ENCODE assay signal across 8 cellular contexts in genomic region chr14:26163761-26164160, GRCh38.
DNase-seq lines count a peak whose midpoint lies in the region; ATAC-seq, FAIRE-seq and TF ChIP-seq lines count a peak whose summit lies in the region.

No MANE protein-coding gene starts in this region.

- no peaks in the 10 kb centered on the region for H3K9me3 ChIP-seq in colonic mucosa

- no peak for FAIRE-seq in frontal cortex (lab: Jason Lieb, UNC)

- TF ChIP-seq CTCF in colonic mucosa (IDR thresholded peaks at IDR 0.05) (peak; percentile 27), natural killer cell (IDR thresholded peaks at IDR 0.05) (no peak)

- no peaks in the 10 kb centered on the region for H3K36me3 Mint-ChIP-seq in naive thymus-derived CD8-positive, alpha-beta T cell
- peaks cover 8% of the 10 kb centered on the region for H3K36me3 Mint-ChIP-seq in natural killer cell

- H3K27ac Mint-ChIP-seq in naive thymus-derived CD8-positive, alpha-beta T cell: no peak overlapping the region
- H3K27ac Mint-ChIP-seq in natural killer cell: no peak overlapping the region

- POLR2A ChIA-PET in naive thymus-derived CD8-positive, alpha-beta T cell (lab: Charles Lee): no interaction called here

- H3K27ac ChIP-seq in colonic mucosa: no peak overlapping the region

- no peaks in the 10 kb centered on the region for H3K4me1 ChIP-seq in colonic mucosa

- H3K27me3 ChIP-seq in H7 (ENCODE audit: control insufficient read depth, insufficient read depth, low read length) (no peaks in the 10 kb centered on the region), colonic mucosa (no peaks in the 10 kb centered on the region)

- peak; percentile 6 for DNase-seq in H7
- peak; percentile 46 for DNase-seq in NCI-H460 (ENCODE audit: extremely low read depth, low read depth)
- no peak for DNase-seq in colonic mucosa
- DNase-seq in non-pigmented ciliary epithelial cell (ENCODE audit: low read depth): peak; percentile 4
- DNase-seq in frontal cortex (ENCODE audit: low spot score in 2 of 2): no peak
- no peak for DNase-seq in naive thymus-derived CD8-positive, alpha-beta T cell
- no peak for DNase-seq in natural killer cell

- ATAC-seq in GM21619 (IDR thresholded peaks at IDR 0.05; ENCODE audit: unreplicated experiment): no peak
- ATAC-seq in naive thymus-derived CD8-positive, alpha-beta T cell: no peak
- no peak for ATAC-seq in natural killer cell

- no peak overlapping the region for H3K4me3 Mint-ChIP-seq in naive thymus-derived CD8-positive, alpha-beta T cell
- H3K4me3 Mint-ChIP-seq in natural killer cell: no peak overlapping the region

- H3K4me3 ChIP-seq in H7 (ENCODE audit: insufficient read depth, low read depth, low read length) (no peak overlapping the region), colonic mucosa (no peak overlapping the region)

- peaks cover 11 to 34% (median 23%) of the 10 kb centered on the region in 9 donors for H3K9me3 Mint-ChIP-seq in naive thymus-derived CD8-positive, alpha-beta T cell
- H3K9me3 Mint-ChIP-seq in natural killer cell: peaks cover 6 to 13% of the 10 kb centered on the region in 2 donors

- intact Hi-C loops in colonic mucosa (cut with DNase I) (loop anchor here (10.0 kb wide), 1 partner anchor 821 kb away; no protein-coding TSS in a partner anchor), natural killer cell (cut with micrococcal nuclease) (no loop called here)

- no peaks in the 10 kb centered on the region for H3K27me3 Mint-ChIP-seq in naive thymus-derived CD8-positive, alpha-beta T cell
- no peaks in the 10 kb centered on the region for H3K27me3 Mint-ChIP-seq in natural killer cell (ENCODE audit: low read depth in 2 of 2)

- H3K9ac ChIP-seq in colonic mucosa (ENCODE audit: low read depth in 2 of 2, low read length in 2 of 2): no peak overlapping the region

- no peaks in the 10 kb centered on the region for H3K4me1 Mint-ChIP-seq in naive thymus-derived CD8-positive, alpha-beta T cell
- no peaks in the 10 kb centered on the region for H3K4me1 Mint-ChIP-seq in natural killer cell

- no peaks in the 10 kb centered on the region for H3K36me3 ChIP-seq in H7 (replicated peaks; ENCODE audit: control insufficient read depth, insufficient read depth, low read length)
- no peaks in the 10 kb centered on the region for H3K36me3 ChIP-seq in colonic mucosa

Comparison
In these comparisons a context has a peak if more than half of its experiments do, and no peak if none do; other contexts are left out.
1. DNase-seq: peak in H7 (single experiment), NCI-H460 (single experiment) and non-pigmented ciliary epithelial cell (single experiment); none in colonic mucosa (single experiment), frontal cortex (0 of 2), naive thymus-derived CD8-positive, alpha-beta T cell (0 of 10) and natural killer cell (single experiment).